Comparison of ENCODE assay signal across 12 cellular contexts in the genomic region with DNA sequence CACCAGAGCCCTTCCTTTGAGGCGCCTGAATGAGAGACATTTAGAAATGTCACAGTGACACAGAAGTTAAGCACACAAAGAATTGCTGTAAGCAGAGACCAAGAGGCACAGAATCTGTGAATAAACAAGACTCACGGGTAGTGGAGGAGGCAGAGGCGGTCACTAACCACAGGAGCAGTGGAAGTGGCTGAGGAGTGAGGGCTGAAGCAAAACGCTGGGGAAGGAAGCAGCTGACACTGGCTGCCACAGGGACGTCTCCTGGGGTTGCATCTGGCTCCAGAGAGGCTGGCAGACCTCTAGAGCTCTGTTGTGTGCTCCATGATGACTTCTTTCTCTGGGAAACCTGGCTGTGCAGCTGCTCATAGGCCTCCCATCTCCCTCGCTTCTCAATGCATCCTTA.
DNase-seq lines count a peak whose midpoint lies in the region; ATAC-seq and TF ChIP-seq lines count a peak whose summit lies in the region.
"Had no signal": no experiment of that assay in that cellular context is flagged by ENCODE, and none has a peak within 500 bp of the region (broad histone marks: within the 10 kb centered on the region; RNA-seq: fewer than 3 reads in every experiment).

No MANE protein-coding gene starts in this region.

- peaks cover 0 to 4% (median 0%) of the 10 kb centered on the region in 9 donors for H3K4me1 ChIP-seq in heart right ventricle
- H3K4me1 ChIP-seq: A549 had no signal

- H3K4me3 ChIP-seq in brain microvascular endothelial cell (ENCODE audit: low read depth, low read length) = no peak overlapping the region
- no peak overlapping the region for H3K4me3 ChIP-seq in heart right ventricle
- H3K4me3 ChIP-seq: A549, SK-N-MC had no signal

- H3K27ac Mint-ChIP-seq in progenitor cell of endocrine pancreas = peak overlapping the region; percentile 67

- peak; percentile 58 to 79 (median 78) for DNase-seq in NCI-H1417 (lab: John Stamatoyannopoulos, UW)
- DNase-seq in NCI-H1417 treated with DMSO at 0.1 percent for 48 hours (lab: John Stamatoyannopoulos, UW) = no peak
- peak; percentile 35 for DNase-seq in NCI-H187 treated with DMSO at 0.1 percent for 48 hours (lab: John Stamatoyannopoulos, UW)
- peak; percentile 39 for DNase-seq in brain microvascular endothelial cell
- no peak for DNase-seq in progenitor cell of endocrine pancreas (ENCODE audit: low spot score, unreplicated experiment)
- DNase-seq in NCI-H748 (lab: John Stamatoyannopoulos, UW; ENCODE audit: unreplicated experiment) = no peak
- no peak for DNase-seq in heart right ventricle
- DNase-seq in NCI-H1092 treated with DMSO at 0.1 percent for 48 hours (lab: John Stamatoyannopoulos, UW) = no peak
- DNase-seq: cortex of kidney, NCI-H1694 had no signal

- H3K27me3 ChIP-seq in brain microvascular endothelial cell (replicated peaks) = no peaks in the 10 kb centered on the region
- H3K27me3 ChIP-seq in heart right ventricle = peaks cover 0 to 17% (median 12%) of the 10 kb centered on the region in 7 donors

- intact Hi-C loops in heart right ventricle (cut with DNase I) = no loop called here

- H3K4me1 Mint-ChIP-seq in progenitor cell of endocrine pancreas (ENCODE audit: low read depth) = peaks cover 4% of the 10 kb centered on the region

- no peak for TF ChIP-seq CTCF in brain microvascular endothelial cell (IDR thresholded peaks at IDR 0.05; ENCODE audit: low read depth, low read length, missing control alignments)
- no peak for TF ChIP-seq CTCF in progenitor cell of endocrine pancreas (IDR thresholded peaks at IDR 0.05; ENCODE audit: unreplicated experiment)
- TF ChIP-seq CTCF in heart right ventricle (IDR thresholded peaks at IDR 0.05) = no peak

- H3K27ac ChIP-seq in brain microvascular endothelial cell = no peak overlapping the region
- no peak overlapping the region for H3K27ac ChIP-seq in heart right ventricle
- H3K27ac ChIP-seq: A549, SK-N-MC had no signal

- WGBS in heart right ventricle, 2 donors = 52 to 56% methylated on average over 6 of the region's 6 CpGs

- in situ Hi-C loops in brain microvascular endothelial cell (cut with HindIII; ENCODE audit: low pct_ligation_motif_present, low sequenced_read_pairs) = no loop called here

- H3K36me3 ChIP-seq in brain microvascular endothelial cell (replicated peaks) = no peaks in the 10 kb centered on the region
- no peaks in the 10 kb centered on the region for H3K36me3 ChIP-seq in heart right ventricle

- ATAC-seq in heart right ventricle = no peak

- H3K9me3 ChIP-seq in heart right ventricle = peaks cover 0 to 4% (median 0%) of the 10 kb centered on the region in 11 donors
- H3K9me3 ChIP-seq: A549 had no signal

- no peaks in the 10 kb centered on the region for H3K36me3 Mint-ChIP-seq in progenitor cell of endocrine pancreas (ENCODE audit: insufficient read depth)

- H3K27me3 Mint-ChIP-seq in progenitor cell of endocrine pancreas = no peaks in the 10 kb centered on the region

- H3K4me3 Mint-ChIP-seq in progenitor cell of endocrine pancreas (ENCODE audit: low read depth) = no peak overlapping the region

- H3K9me3 Mint-ChIP-seq in progenitor cell of endocrine pancreas (ENCODE audit: low read depth) = no peaks in the 10 kb centered on the region

Comparison
In these comparisons a context has a peak if more than half of its experiments do, and no peak if none do; other contexts are left out.
1. DNase-seq: peak in NCI-H1417 (3 of 3), NCI-H187 treated with DMSO at 0.1 percent for 48 hours (single experiment) and brain microvascular endothelial cell (single experiment); none in NCI-H1417 treated with DMSO at 0.1 percent for 48 hours (single experiment), progenitor cell of endocrine pancreas (single experiment), NCI-H748 (single experiment), heart right ventricle (0 of 2) and NCI-H1092 treated with DMSO at 0.1 percent for 48 hours (single experiment).